ENCODE assay signal across 26 cellular contexts in the genomic region with DNA sequence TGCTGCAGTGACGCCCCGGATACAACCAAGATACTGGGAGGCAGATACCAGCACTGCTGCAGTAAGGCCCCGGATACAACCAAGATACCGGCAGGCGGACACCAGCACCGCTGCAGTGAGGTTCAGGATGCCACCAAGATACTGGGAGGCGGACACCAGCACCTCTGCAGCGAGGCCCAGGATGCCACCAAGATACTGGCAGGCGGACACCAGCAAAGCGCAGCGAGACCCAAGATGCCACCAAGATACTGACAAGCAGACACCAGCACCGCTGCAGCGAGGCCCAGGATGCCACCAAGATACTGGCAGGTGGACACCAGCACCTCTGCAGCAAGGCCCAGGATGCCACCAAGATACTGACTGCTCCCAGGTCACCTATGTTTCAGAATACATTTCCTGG.
"Had no signal": no experiment of that assay in that cellular context is flagged by ENCODE, and none has a peak within 500 bp of the region (broad histone marks: within the 10 kb centered on the region; RNA-seq: fewer than 3 reads in every experiment).

No MANE protein-coding gene starts in this region.

- H3K4me1 Mint-ChIP-seq: mesothelial cell of epicardium; naive B cell; nephron progenitor cell; stimulated activated memory B cell treated with anti-CD40 and anti-IgM and Interleukin-4, amounts not matched to agents 10 μg/mL and 1 μg/mL and 100 μg/mL, for 72 hours had no signal

- H3K27ac Mint-ChIP-seq: mesothelial cell of epicardium; naive B cell; natural killer cell; nephron progenitor cell; neural progenitor cell; stimulated activated memory B cell treated with anti-CD40 and anti-IgM and Interleukin-4, amounts not matched to agents 10 μg/mL and 1 μg/mL and 100 μg/mL, for 72 hours; type B pancreatic cell had no signal

- H3K27me3 Mint-ChIP-seq: naive B cell; stimulated activated memory B cell treated with anti-CD40 and anti-IgM and Interleukin-4, amounts not matched to agents 10 μg/mL and 1 μg/mL and 100 μg/mL, for 72 hours; stimulated activated naive CD8-positive, alpha-beta T cell treated with anti-CD3 and anti-CD28 coated beads, Interleukin-15, amount 100 ng/mL, for 72 hours; type B pancreatic cell had no signal

- H3K4me3 Mint-ChIP-seq: mesothelial cell of epicardium; naive B cell; natural killer cell; nephron progenitor cell; neural progenitor cell; stimulated activated memory B cell treated with anti-CD40 and anti-IgM and Interleukin-4, amounts not matched to agents 10 μg/mL and 1 μg/mL and 100 μg/mL, for 72 hours; stimulated activated naive CD8-positive, alpha-beta T cell treated with anti-CD3 and anti-CD28 coated beads, Interleukin-15, amount 100 ng/mL, for 72 hours; type B pancreatic cell had no signal

- H2AFZ ChIP-seq: neural progenitor cell had no signal

- ATAC-seq: natural killer cell; pancreas; right cardiac atrium; stimulated activated memory B cell treated with anti-CD40 and anti-IgM and Interleukin-4, amounts not matched to agents 10 μg/mL and 1 μg/mL and 100 μg/mL, for 72 hours; stimulated activated naive CD8-positive, alpha-beta T cell treated with anti-CD3 and anti-CD28 coated beads, Interleukin-15, amount 100 ng/mL, for 72 hours had no signal

- H3K27ac ChIP-seq: left ventricle myocardium inferior, neural progenitor cell, pancreas, prostate gland, tibial nerve, uterus had no signal

- H3K4me1 ChIP-seq: left ventricle myocardium inferior, neural progenitor cell, pancreas, prostate gland, tibial nerve, uterus had no signal

- H3K36me3 ChIP-seq: left ventricle myocardium inferior, neural progenitor cell, pancreas, prostate gland, tibial nerve, uterus had no signal

- H3K9me3 Mint-ChIP-seq: type B pancreatic cell had no signal

- H3K36me3 Mint-ChIP-seq: mesothelial cell of epicardium, neural progenitor cell, type B pancreatic cell had no signal

- H3K27me3 ChIP-seq: neural progenitor cell, pancreas, tibial nerve, uterus had no signal

- FAIRE-seq: islet of Langerhans, pancreas had no signal

- DNase-seq: hippocampal formation; left ventricle myocardium inferior; mammary epithelial cell; mesenchymal stem cell; naive B cell; natural killer cell; nephron progenitor cell; pancreas; retina; right cardiac atrium; stimulated activated CD4-positive, alpha-beta T cell treated with anti-CD3 and anti-CD28 coated beads, Interleukin-1b, Interleukin-23, amount 100 ng/mL, for 48 hours; stimulated activated CD4-positive, alpha-beta T cell treated with anti-CD3 and anti-CD28 coated beads, Interleukin-2, amount 100 ng/mL, for 48 hours; stimulated activated CD4-positive, alpha-beta T cell treated with anti-CD3 and anti-CD28 coated beads, Interleukin-4, amount 100 ng/mL, for 4 hours; stimulated activated CD8-positive, alpha-beta memory T cell treated with anti-CD3 and anti-CD28 coated beads, Interleukin-4, amount 100 ng/mL, for 48 hours; stimulated activated naive CD4-positive, alpha-beta T cell treated with Interleukin-2 at 50 U/mL for 16 hours; stimulated activated naive CD8-positive, alpha-beta T cell treated with anti-CD3 and anti-CD28 coated beads, Interleukin-15, amount 100 ng/mL, for 72 hours; substantia nigra; uterus had no signal

- H3K4me2 ChIP-seq: neural progenitor cell, smooth muscle cell had no signal

- H3K4me3 ChIP-seq: left ventricle myocardium inferior, neural progenitor cell, pancreas, prostate gland, smooth muscle cell, tibial nerve, uterus had no signal

- H3K9me3 ChIP-seq: pancreas, prostate gland had no signal
